Comparison of ENCODE assay signal across 2 cellular contexts in the genomic region with DNA sequence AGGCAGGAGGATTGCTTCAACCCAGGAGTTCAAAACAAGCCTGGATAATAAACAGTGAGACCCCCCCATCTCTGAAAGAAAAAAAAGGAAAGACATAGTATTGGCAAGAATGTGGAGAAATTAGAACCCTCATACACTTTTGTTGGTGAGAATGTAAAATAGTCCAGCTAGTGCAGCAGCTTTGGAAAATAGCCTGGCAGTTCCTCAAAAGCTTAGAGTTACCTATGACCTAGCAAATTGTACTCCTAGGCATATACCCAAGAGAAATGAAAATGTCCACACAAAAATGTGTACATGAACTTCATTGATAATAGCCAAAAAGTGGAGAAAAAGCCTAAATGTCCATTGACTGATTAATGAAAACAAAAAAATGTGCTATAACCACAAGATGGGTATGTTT.
TF ChIP-seq lines count a peak whose summit lies in the region.

No MANE protein-coding gene starts in this region.

TF ChIP-seq in GM23338, 12 proteins besides CTCF, POLR2A, EP300 and RAD21 (continues in another document):
- TF ChIP-seq, protein P1, sequence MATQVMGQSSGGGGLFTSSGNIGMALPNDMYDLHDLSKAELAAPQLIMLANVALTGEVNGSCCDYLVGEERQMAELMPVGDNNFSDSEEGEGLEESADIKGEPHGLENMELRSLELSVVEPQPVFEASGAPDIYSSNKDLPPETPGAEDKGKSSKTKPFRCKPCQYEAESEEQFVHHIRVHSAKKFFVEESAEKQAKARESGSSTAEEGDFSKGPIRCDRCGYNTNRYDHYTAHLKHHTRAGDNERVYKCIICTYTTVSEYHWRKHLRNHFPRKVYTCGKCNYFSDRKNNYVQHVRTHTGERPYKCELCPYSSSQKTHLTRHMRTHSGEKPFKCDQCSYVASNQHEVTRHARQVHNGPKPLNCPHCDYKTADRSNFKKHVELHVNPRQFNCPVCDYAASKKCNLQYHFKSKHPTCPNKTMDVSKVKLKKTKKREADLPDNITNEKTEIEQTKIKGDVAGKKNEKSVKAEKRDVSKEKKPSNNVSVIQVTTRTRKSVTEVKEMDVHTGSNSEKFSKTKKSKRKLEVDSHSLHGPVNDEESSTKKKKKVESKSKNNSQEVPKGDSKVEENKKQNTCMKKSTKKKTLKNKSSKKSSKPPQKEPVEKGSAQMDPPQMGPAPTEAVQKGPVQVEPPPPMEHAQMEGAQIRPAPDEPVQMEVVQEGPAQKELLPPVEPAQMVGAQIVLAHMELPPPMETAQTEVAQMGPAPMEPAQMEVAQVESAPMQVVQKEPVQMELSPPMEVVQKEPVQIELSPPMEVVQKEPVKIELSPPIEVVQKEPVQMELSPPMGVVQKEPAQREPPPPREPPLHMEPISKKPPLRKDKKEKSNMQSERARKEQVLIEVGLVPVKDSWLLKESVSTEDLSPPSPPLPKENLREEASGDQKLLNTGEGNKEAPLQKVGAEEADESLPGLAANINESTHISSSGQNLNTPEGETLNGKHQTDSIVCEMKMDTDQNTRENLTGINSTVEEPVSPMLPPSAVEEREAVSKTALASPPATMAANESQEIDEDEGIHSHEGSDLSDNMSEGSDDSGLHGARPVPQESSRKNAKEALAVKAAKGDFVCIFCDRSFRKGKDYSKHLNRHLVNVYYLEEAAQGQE (IDR thresholded peaks at IDR 0.05; ENCODE audit: unreplicated experiment) = no peak
- TF ChIP-seq, protein P2, sequence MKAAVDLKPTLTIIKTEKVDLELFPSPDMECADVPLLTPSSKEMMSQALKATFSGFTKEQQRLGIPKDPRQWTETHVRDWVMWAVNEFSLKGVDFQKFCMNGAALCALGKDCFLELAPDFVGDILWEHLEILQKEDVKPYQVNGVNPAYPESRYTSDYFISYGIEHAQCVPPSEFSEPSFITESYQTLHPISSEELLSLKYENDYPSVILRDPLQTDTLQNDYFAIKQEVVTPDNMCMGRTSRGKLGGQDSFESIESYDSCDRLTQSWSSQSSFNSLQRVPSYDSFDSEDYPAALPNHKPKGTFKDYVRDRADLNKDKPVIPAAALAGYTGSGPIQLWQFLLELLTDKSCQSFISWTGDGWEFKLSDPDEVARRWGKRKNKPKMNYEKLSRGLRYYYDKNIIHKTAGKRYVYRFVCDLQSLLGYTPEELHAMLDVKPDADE (IDR thresholded peaks at IDR 0.05) = no peak
- no peak for TF ChIP-seq ZNF331 (CRISPR knock-in tag; IDR thresholded peaks at IDR 0.05; ENCODE audit: low read depth)
- TF ChIP-seq ZNF114 (CRISPR knock-in tag; IDR thresholded peaks at IDR 0.05) = no peak
- TF ChIP-seq, protein P3, sequence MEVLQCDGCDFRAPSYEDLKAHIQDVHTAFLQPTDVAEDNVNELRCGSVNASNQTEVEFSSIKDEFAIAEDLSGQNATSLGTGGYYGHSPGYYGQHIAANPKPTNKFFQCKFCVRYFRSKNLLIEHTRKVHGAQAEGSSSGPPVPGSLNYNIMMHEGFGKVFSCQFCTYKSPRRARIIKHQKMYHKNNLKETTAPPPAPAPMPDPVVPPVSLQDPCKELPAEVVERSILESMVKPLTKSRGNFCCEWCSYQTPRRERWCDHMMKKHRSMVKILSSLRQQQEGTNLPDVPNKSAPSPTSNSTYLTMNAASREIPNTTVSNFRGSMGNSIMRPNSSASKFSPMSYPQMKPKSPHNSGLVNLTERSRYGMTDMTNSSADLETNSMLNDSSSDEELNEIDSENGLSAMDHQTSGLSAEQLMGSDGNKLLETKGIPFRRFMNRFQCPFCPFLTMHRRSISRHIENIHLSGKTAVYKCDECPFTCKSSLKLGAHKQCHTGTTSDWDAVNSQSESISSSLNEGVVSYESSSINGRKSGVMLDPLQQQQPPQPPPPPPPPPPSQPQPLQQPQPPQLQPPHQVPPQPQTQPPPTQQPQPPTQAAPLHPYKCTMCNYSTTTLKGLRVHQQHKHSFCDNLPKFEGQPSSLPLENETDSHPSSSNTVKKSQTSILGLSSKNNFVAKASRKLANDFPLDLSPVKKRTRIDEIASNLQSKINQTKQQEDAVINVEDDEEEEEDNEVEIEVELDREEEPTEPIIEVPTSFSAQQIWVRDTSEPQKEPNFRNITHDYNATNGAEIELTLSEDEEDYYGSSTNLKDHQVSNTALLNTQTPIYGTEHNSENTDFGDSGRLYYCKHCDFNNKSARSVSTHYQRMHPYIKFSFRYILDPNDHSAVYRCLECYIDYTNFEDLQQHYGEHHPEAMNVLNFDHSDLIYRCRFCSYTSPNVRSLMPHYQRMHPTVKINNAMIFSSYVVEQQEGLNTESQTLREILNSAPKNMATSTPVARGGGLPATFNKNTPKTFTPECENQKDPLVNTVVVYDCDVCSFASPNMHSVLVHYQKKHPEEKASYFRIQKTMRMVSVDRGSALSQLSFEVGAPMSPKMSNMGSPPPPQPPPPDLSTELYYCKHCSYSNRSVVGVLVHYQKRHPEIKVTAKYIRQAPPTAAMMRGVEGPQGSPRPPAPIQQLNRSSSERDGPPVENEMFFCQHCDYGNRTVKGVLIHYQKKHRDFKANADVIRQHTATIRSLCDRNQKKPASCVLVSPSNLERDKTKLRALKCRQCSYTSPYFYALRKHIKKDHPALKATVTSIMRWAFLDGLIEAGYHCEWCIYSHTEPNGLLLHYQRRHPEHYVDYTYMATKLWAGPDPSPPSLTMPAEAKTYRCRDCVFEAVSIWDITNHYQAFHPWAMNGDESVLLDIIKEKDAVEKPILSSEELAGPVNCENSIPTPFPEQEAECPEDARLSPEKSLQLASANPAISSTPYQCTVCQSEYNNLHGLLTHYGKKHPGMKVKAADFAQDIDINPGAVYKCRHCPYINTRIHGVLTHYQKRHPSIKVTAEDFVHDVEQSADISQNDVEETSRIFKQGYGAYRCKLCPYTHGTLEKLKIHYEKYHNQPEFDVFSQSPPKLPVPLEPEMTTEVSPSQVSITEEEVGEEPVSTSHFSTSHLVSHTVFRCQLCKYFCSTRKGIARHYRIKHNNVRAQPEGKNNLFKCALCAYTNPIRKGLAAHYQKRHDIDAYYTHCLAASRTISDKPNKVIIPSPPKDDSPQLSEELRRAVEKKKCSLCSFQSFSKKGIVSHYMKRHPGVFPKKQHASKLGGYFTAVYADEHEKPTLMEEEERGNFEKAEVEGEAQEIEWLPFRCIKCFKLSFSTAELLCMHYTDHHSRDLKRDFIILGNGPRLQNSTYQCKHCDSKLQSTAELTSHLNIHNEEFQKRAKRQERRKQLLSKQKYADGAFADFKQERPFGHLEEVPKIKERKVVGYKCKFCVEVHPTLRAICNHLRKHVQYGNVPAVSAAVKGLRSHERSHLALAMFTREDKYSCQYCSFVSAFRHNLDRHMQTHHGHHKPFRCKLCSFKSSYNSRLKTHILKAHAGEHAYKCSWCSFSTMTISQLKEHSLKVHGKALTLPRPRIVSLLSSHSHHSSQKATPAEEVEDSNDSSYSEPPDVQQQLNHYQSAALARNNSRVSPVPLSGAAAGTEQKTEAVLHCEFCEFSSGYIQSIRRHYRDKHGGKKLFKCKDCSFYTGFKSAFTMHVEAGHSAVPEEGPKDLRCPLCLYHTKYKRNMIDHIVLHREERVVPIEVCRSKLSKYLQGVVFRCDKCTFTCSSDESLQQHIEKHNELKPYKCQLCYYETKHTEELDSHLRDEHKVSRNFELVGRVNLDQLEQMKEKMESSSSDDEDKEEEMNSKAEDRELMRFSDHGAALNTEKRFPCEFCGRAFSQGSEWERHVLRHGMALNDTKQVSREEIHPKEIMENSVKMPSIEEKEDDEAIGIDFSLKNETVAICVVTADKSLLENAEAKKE (CRISPR knock-in tag; IDR thresholded peaks at IDR 0.05) = no peak
- no peak for TF ChIP-seq EZH2 (IDR thresholded peaks at IDR 0.05; ENCODE audit: low read depth, unreplicated experiment)
- no peak for TF ChIP-seq POLR2AphosphoS5 (IDR thresholded peaks at IDR 0.05; ENCODE audit: low read depth)
- no peak for TF ChIP-seq CREB1 (CRISPR knock-in tag; IDR thresholded peaks at IDR 0.05; ENCODE audit: low read depth)
- no peak for TF ChIP-seq EZH2phosphoT487 (IDR thresholded peaks at IDR 0.05; ENCODE audit: unreplicated experiment)
- TF ChIP-seq STAT1 (IDR thresholded peaks at IDR 0.05; ENCODE audit: unreplicated experiment) = no peak

TF ChIP-seq in K562, 482 proteins besides CTCF, POLR2A, EP300 and RAD21:
- TF ChIP-seq KLF1 (tag; IDR thresholded peaks at IDR 0.05) (no peak), MED1 (CRISPR knock-in tag; IDR thresholded peaks at IDR 0.05; ENCODE audit: borderline replicate concordance) (no peak), U2AF2 (optimal IDR thresholded peaks at IDR 0.05; ENCODE audit: low read depth, low read length) (no peak), IFI16 (CRISPR knock-in tag; IDR thresholded peaks at IDR 0.05) (no peak), CBX5 (IDR thresholded peaks at IDR 0.05; ENCODE audit: borderline replicate concordance, low read depth) (no peak), XRCC3 (IDR thresholded peaks at IDR 0.05) (no peak), TAL1 (IDR thresholded peaks at IDR 0.05) (no peak), ZNF551 (CRISPR knock-in tag; IDR thresholded peaks at IDR 0.05) (no peak), TAF15 (IDR thresholded peaks at IDR 0.05; ENCODE audit: low read depth, low read length) (no peak), THRAP3 (IDR thresholded peaks at IDR 0.05; ENCODE audit: borderline replicate concordance) (no peak), KDM5B (IDR thresholded peaks at IDR 0.05; ENCODE audit: insufficient replicate concordance, low read depth, low read length) (no peak), ZNF785 (CRISPR knock-in tag; IDR thresholded peaks at IDR 0.05) (no peak), MTA2 (IDR thresholded peaks at IDR 0.05; ENCODE audit: low read depth) (no peak), NR2F6 (CRISPR knock-in tag; IDR thresholded peaks at IDR 0.05) (no peak), NELFE (IDR thresholded peaks at IDR 0.05; ENCODE audit: insufficient read depth, insufficient read length) (no peak)
- TF ChIP-seq, protein P4, sequence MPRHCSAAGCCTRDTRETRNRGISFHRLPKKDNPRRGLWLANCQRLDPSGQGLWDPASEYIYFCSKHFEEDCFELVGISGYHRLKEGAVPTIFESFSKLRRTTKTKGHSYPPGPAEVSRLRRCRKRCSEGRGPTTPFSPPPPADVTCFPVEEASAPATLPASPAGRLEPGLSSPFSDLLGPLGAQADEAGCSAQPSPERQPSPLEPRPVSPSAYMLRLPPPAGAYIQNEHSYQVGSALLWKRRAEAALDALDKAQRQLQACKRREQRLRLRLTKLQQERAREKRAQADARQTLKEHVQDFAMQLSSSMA (CRISPR knock-in tag; IDR thresholded peaks at IDR 0.05) = no peak
- TF ChIP-seq, protein P5, sequence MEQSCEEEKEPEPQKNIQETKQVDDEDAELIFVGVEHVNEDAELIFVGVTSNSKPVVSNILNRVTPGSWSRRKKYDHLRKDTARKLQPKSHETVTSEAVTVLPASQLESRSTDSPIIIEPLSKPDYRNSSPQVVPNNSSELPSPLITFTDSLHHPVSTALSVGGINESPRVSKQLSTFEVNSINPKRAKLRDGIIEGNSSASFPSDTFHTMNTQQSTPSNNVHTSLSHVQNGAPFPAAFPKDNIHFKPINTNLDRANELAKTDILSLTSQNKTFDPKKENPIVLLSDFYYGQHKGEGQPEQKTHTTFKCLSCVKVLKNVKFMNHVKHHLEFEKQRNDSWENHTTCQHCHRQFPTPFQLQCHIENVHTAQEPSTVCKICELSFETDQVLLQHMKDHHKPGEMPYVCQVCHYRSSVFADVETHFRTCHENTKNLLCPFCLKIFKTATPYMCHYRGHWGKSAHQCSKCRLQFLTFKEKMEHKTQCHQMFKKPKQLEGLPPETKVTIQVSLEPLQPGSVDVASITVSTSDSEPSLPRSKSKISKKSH (CRISPR knock-in tag; IDR thresholded peaks at IDR 0.05) = no peak
TF ChIP-seq in K562: peak in this region for 0.
